ENCODE assay signal across 1 cellular context in the genomic region with DNA sequence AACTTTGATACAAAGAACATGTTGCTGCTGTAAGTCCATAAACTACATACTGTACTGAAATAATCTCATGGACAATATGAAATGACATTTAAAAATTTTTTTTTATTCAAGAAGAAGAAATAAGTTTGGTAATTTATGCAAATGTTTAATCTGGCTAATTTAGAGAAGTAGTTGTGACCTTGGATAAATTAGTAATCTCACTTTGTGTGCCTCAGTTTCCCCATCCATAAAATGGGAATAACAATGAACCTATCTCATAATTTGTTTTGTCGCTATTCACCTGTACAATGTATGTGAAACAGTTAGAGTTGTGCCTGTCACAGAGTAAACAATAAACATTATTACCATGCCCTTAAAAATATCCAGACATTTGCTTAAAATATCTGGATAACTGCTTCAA.
TF ChIP-seq lines count a peak whose summit lies in the region.

No MANE protein-coding gene starts in this region.

TF ChIP-seq in K562, 482 proteins besides CTCF, POLR2A, EP300 and RAD21:
- TF ChIP-seq BCOR (IDR thresholded peaks at IDR 0.05) (peak; percentile 91), ZNF133 (CRISPR knock-in tag; IDR thresholded peaks at IDR 0.05) (no peak), KDM1A (IDR thresholded peaks at IDR 0.05) (peak in 1 of 2 experiments; percentile 41; a peak in 1 of 4 replicates), GTF2B (IDR thresholded peaks at IDR 0.05; ENCODE audit: extremely low read depth, insufficient read length) (no peak), ZNF444 (CRISPR knock-in tag; IDR thresholded peaks at IDR 0.05) (no peak), CC2D1A (IDR thresholded peaks at IDR 0.05) (no peak), FOXK1 (CRISPR knock-in tag; IDR thresholded peaks at IDR 0.05; ENCODE audit: borderline replicate concordance) (no peak), ADNP (tag; IDR thresholded peaks at IDR 0.05) (peak; percentile 54; the same call in 1 of the 2 replicates), RNF2 (IDR thresholded peaks at IDR 0.05) (no peak), SFPQ (IDR thresholded peaks at IDR 0.05; ENCODE audit: low read depth, low read length) (no peak), HLTF (IDR thresholded peaks at IDR 0.05) (no peak), ZNF57 (CRISPR knock-in tag; IDR thresholded peaks at IDR 0.05) (no peak), SMC3 (conservative IDR thresholded peaks at IDR 0.05; ENCODE audit: insufficient read depth, low read depth, low read length) (no peak), RFX5 (IDR thresholded peaks at IDR 0.05; ENCODE audit: low read depth, low read length) (no peak), HBP1 (CRISPR knock-in tag; IDR thresholded peaks at IDR 0.05) (no peak), PHF21A (IDR thresholded peaks at IDR 0.05; ENCODE audit: borderline replicate concordance, low read depth) (no peak), RBM25 (IDR thresholded peaks at IDR 0.05; ENCODE audit: low read depth, low read length, severe bottlenecking) (peak; percentile 95), SIN3B (IDR thresholded peaks at IDR 0.05; ENCODE audit: low read depth) (no peak), USF2 (CRISPR knock-in tag; IDR thresholded peaks at IDR 0.05) (no peak), ZNF695 (CRISPR knock-in tag; IDR thresholded peaks at IDR 0.05) (no peak)
- TF ChIP-seq, protein P1, sequence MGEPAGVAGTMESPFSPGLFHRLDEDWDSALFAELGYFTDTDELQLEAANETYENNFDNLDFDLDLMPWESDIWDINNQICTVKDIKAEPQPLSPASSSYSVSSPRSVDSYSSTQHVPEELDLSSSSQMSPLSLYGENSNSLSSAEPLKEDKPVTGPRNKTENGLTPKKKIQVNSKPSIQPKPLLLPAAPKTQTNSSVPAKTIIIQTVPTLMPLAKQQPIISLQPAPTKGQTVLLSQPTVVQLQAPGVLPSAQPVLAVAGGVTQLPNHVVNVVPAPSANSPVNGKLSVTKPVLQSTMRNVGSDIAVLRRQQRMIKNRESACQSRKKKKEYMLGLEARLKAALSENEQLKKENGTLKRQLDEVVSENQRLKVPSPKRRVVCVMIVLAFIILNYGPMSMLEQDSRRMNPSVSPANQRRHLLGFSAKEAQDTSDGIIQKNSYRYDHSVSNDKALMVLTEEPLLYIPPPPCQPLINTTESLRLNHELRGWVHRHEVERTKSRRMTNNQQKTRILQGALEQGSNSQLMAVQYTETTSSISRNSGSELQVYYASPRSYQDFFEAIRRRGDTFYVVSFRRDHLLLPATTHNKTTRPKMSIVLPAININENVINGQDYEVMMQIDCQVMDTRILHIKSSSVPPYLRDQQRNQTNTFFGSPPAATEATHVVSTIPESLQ (CRISPR knock-in tag; IDR thresholded peaks at IDR 0.05): no peak
- TF ChIP-seq, protein P2, sequence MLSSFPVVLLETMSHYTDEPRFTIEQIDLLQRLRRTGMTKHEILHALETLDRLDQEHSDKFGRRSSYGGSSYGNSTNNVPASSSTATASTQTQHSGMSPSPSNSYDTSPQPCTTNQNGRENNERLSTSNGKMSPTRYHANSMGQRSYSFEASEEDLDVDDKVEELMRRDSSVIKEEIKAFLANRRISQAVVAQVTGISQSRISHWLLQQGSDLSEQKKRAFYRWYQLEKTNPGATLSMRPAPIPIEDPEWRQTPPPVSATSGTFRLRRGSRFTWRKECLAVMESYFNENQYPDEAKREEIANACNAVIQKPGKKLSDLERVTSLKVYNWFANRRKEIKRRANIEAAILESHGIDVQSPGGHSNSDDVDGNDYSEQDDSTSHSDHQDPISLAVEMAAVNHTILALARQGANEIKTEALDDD (IDR thresholded peaks at IDR 0.05): no peak
